Comparison of ENCODE assay signal across 16 cellular contexts in genomic region chr12:85065816-85066482, GRCh38. TPM values are rescaled to one million over a fixed set of nuclear protein-coding genes. Genes with fewer than 3 reads are reported as not detected.
A peak's percentile ranks its signal among the peaks of the same experiment; 100 is the strongest.
DNase-seq lines count a peak whose midpoint lies in the region; TF ChIP-seq lines count a peak whose summit lies in the region.
"Had no signal": no experiment of that assay in that cellular context is flagged by ENCODE, and none has a peak within 500 bp of the region (broad histone marks: within the 10 kb centered on the region; RNA-seq: fewer than 3 reads in every experiment).

No MANE protein-coding gene starts in this region.

- no peak overlapping the region for H3K9ac ChIP-seq in SK-N-SH
- H3K9ac ChIP-seq: BLaER1 treated with 17β-estradiol and CSF1 and Interleukin-3, amounts not matched to agents 10 nM and 100 nM; GM23248 had no signal

- no peaks in the 10 kb centered on the region for H3K36me3 ChIP-seq in SK-N-SH (replicated peaks in 1 of 2; ENCODE audit: control insufficient read depth in 1 of 2, insufficient read depth in 2 of 2, low read length in 1 of 2)
- H3K36me3 ChIP-seq: BLaER1 treated with 17β-estradiol and CSF1 and Interleukin-3, amounts not matched to agents 10 nM and 100 nM had no signal

- peak in 1 of 2 experiments; percentile 63; a peak in 2 of 4 replicates for TF ChIP-seq EP300 in SK-N-SH (IDR thresholded peaks at IDR 0.05; ENCODE audit: borderline replicate concordance in 1 of 2, low read depth in 1 of 2, low read length in 1 of 2)

- POLR2A ChIA-PET in SK-N-SH (lab: Yijun Ruan, JAX) (no interaction called here), RWPE1 (lab: Yijun Ruan, JAX; ENCODE audit: low non-redundant PET) (no interaction called here)

- H3K27ac ChIP-seq in SK-N-SH (ENCODE audit: low read depth in 2 of 2, low read length in 1 of 2) (peak overlapping the region in 1 of 2 experiments; percentile 22; a peak in 1 of 4 replicates), RWPE1 (no peak overlapping the region)
- H3K27ac ChIP-seq: 22Rv1; BLaER1 treated with 17β-estradiol and CSF1 and Interleukin-3, amounts not matched to agents 10 nM and 100 nM; GM23248 had no signal

- no peaks in the 10 kb centered on the region for H3F3A ChIP-seq in SK-N-SH (replicated peaks; ENCODE audit: insufficient read depth)

- DNase-seq in DMS 273 (lab: John Stamatoyannopoulos, UW; ENCODE audit: unreplicated experiment) (peak; percentile 2), DMS 273 treated with DMSO at 0.1 percent for 48 hours (lab: John Stamatoyannopoulos, UW) (no peak), SK-N-SH (peak; percentile 7), fibroblast of the conjunctiva (ENCODE audit: low read depth) (peak; percentile 10), RWPE1 (ENCODE audit: low spot score) (no peak), cerebellum (ENCODE audit: low spot score) (no peak), HK-2 (ENCODE audit: unreplicated experiment) (no peak)
- DNase-seq: AML-193; CD4-positive, CD25-positive, alpha-beta regulatory T cell; DMS79; GM23248 had no signal

- H3K79me2 ChIP-seq in SK-N-SH (ENCODE audit: insufficient read depth): no peaks in the 10 kb centered on the region

- 79% methylated on average over 3 of the region's 3 CpGs for WGBS in SK-N-SH (ENCODE audit: low lambda C conversion rate)

- TF ChIP-seq CTCF in SK-N-SH (IDR thresholded peaks at IDR 0.05) (no peak), RWPE1 (conservative IDR thresholded peaks at IDR 0.05; ENCODE audit: low read depth) (no peak)

- H3K4me2 ChIP-seq in SK-N-SH: no peak overlapping the region
- H3K4me2 ChIP-seq: BLaER1 treated with 17β-estradiol and CSF1 and Interleukin-3, amounts not matched to agents 10 nM and 100 nM had no signal

- no peaks in the 10 kb centered on the region for H3K27me3 ChIP-seq in SK-N-SH (ENCODE audit: insufficient read depth)
- H3K27me3 ChIP-seq: BLaER1 treated with 17β-estradiol and CSF1 and Interleukin-3, amounts not matched to agents 10 nM and 100 nM had no signal

- H2AFZ ChIP-seq in SK-N-SH (ENCODE audit: low read depth): no peak overlapping the region
- H2AFZ ChIP-seq: GM23248 had no signal

- H3K4me1 ChIP-seq in SK-N-SH (ENCODE audit: control insufficient read depth in 1 of 2, insufficient read depth in 2 of 2, low read depth in 1 of 2, low read length in 1 of 2): peaks cover 0 to 6% of the 10 kb centered on the region in 2 experiments; a peak in 2 of 4 replicates

- H4K20me1 ChIP-seq in SK-N-SH (ENCODE audit: insufficient read depth): no peaks in the 10 kb centered on the region
- H4K20me1 ChIP-seq: BLaER1 treated with 17β-estradiol and CSF1 and Interleukin-3, amounts not matched to agents 10 nM and 100 nM had no signal

- H3K4me3 ChIP-seq in SK-N-SH (ENCODE audit: low read depth in 2 of 2, low read length in 1 of 2): no peak overlapping the region
- H3K4me3 ChIP-seq: BLaER1 treated with 17β-estradiol and CSF1 and Interleukin-3, amounts not matched to agents 10 nM and 100 nM; GM12878; GM23248 had no signal

- no peaks in the 10 kb centered on the region for H3K9me3 ChIP-seq in SK-N-SH
- H3K9me3 ChIP-seq: BLaER1 treated with 17β-estradiol and CSF1 and Interleukin-3, amounts not matched to agents 10 nM and 100 nM had no signal

- no peaks in the 10 kb centered on the region for H3K9me2 ChIP-seq in SK-N-SH

- CTCF ChIA-PET in SK-N-SH (lab: Yijun Ruan, JAX): interaction anchor here (0.8 to 2.5 kb wide), 4 partner anchors 8 to 71 kb away, joined by 3 to 21 read pairs (median 4); no protein-coding TSS in a partner anchor
- CTCF ChIA-PET in RWPE1 (lab: Yijun Ruan, JAX): no interaction called here

- no peak; the same call in 1 of the 2 replicates for TF ChIP-seq RAD21 in SK-N-SH (IDR thresholded peaks at IDR 0.05; ENCODE audit: low read length)

TF ChIP-seq in SK-N-SH, 30 proteins besides CTCF, POLR2A, EP300 and RAD21:
- TF ChIP-seq MEF2A (IDR thresholded peaks at IDR 0.05; ENCODE audit: borderline replicate concordance, low read depth) (no peak), TAF1 (IDR thresholded peaks at IDR 0.05; ENCODE audit: borderline replicate concordance, low read depth, low read length) (no peak), JUND (IDR thresholded peaks at IDR 0.05) (no peak), USF2 (IDR thresholded peaks at IDR 0.05; ENCODE audit: borderline replicate concordance, low read depth, low read length) (no peak), PBX3 (IDR thresholded peaks at IDR 0.05) (no peak), POLR2AphosphoS5 (IDR thresholded peaks at IDR 0.05; ENCODE audit: low read depth, low read length) (no peak), FOXM1 (IDR thresholded peaks at IDR 0.05; ENCODE audit: low read depth) (no peak), GATA2 (CRISPR knock-in tag; IDR thresholded peaks at IDR 0.05) (peak; percentile 91), RXRA (IDR thresholded peaks at IDR 0.05; ENCODE audit: borderline replicate concordance, low read depth) (no peak), RCOR1 (IDR thresholded peaks at IDR 0.05; ENCODE audit: low read length) (peak; percentile 90), MXI1 (IDR thresholded peaks at IDR 0.05; ENCODE audit: low read depth, low read length) (no peak)

RNA-seq across cellular contexts. Expression of gene LRRIQ1, which starts 29.8 kb away (rescaled TPM):
- polyA plus RNA-seq in SK-N-SH (2012; rRNA removed): 0.39 and 0.67 TPM in 2 replicates
- polyA plus RNA-seq in SK-N-SH (2012; cell fraction: cytosol; rRNA removed): 0.54 and 0.70 TPM in 2 replicates
- polyA plus RNA-seq in SK-N-SH (2012; cell fraction: nucleus; rRNA removed): 0.94 and 1.8 TPM in 2 replicates
- total RNA-seq in cerebellum: 13.9 TPM
- total RNA-seq: CD4-positive, CD25-positive, alpha-beta regulatory T cell; G401 had no signal
- polyA plus RNA-seq: CD4-positive, CD25-positive, alpha-beta regulatory T cell had no signal

RNA-seq across cellular contexts. Expression of gene TSPAN19, which starts 29.9 kb away (rescaled TPM):
- 0.05 and 0.06 TPM in 2 replicates for polyA plus RNA-seq in SK-N-SH (2012; rRNA removed)
- 0.08 TPM in 1 of 2 replicates, not detected in the other for polyA plus RNA-seq in SK-N-SH (2012; cell fraction: cytosol; rRNA removed)
- polyA plus RNA-seq in SK-N-SH (2012; cell fraction: nucleus; rRNA removed): 0.27 and 0.38 TPM in 2 replicates
- 1.9 TPM for total RNA-seq in cerebellum
- total RNA-seq: A673; CD4-positive, CD25-positive, alpha-beta regulatory T cell; G401; GM12878; GM23248 had no signal
- polyA plus RNA-seq: CD4-positive, CD25-positive, alpha-beta regulatory T cell; GM12878 had no signal

Comparison
In these comparisons a context has a peak if more than half of its experiments do, and no peak if none do; other contexts are left out.
1. DNase-seq: peak in DMS 273 (single experiment), SK-N-SH (single experiment) and fibroblast of the conjunctiva (single experiment); none in DMS 273 treated with DMSO at 0.1 percent for 48 hours (single experiment), RWPE1 (single experiment), cerebellum (single experiment) and HK-2 (single experiment).